ENCODE assay signal across 20 cellular contexts in genomic region chr15:47817825-47818681, GRCh38.
DNase-seq lines count a peak whose midpoint lies in the region; TF ChIP-seq lines count a peak whose summit lies in the region.
"Had no signal": no experiment of that assay in that cellular context is flagged by ENCODE, and none has a peak within 500 bp of the region (broad histone marks: within the 10 kb centered on the region; RNA-seq: fewer than 3 reads in every experiment).

No MANE protein-coding gene starts in this region.

- H3F3A ChIP-seq in SK-N-SH (replicated peaks; ENCODE audit: insufficient read depth) (no peaks in the 10 kb centered on the region), smooth muscle cell (ENCODE audit: low read depth) (peaks cover 16% of the 10 kb centered on the region)

- peak overlapping the region in 1 of 2 experiments; percentile 83; a peak in 2 of 4 replicates for H3K27ac ChIP-seq in SK-N-SH (ENCODE audit: low read depth in 2 of 2, low read length in 1 of 2)
- H3K27ac ChIP-seq in smooth muscle cell (ENCODE audit: low read depth): no peak overlapping the region
- H3K27ac ChIP-seq: HL-60, SK-N-MC had no signal

- TF ChIP-seq EP300 in SK-N-SH (IDR thresholded peaks at IDR 0.05; ENCODE audit: borderline replicate concordance in 1 of 2, low read depth in 1 of 2, low read length in 1 of 2): peak in 1 of 2 experiments; percentile 76; a peak in 2 of 4 replicates

- H4K20me1 ChIP-seq in SK-N-SH (ENCODE audit: insufficient read depth): no peaks in the 10 kb centered on the region
- H4K20me1 ChIP-seq in smooth muscle cell (ENCODE audit: low read depth): no peaks in the 10 kb centered on the region

- H3K79me2 ChIP-seq in SK-N-SH (ENCODE audit: insufficient read depth) (no peaks in the 10 kb centered on the region), smooth muscle cell (ENCODE audit: low read depth) (no peaks in the 10 kb centered on the region)

- H2AFZ ChIP-seq in SK-N-SH (ENCODE audit: low read depth): no peak overlapping the region
- H2AFZ ChIP-seq in smooth muscle cell (ENCODE audit: low read depth): no peak overlapping the region

- H3K9ac ChIP-seq in SK-N-SH: no peak overlapping the region
- H3K9ac ChIP-seq in smooth muscle cell (ENCODE audit: low read depth): no peak overlapping the region

- peaks cover 0 to 33% of the 10 kb centered on the region in 2 experiments; a peak in 2 of 4 replicates for H3K4me1 ChIP-seq in SK-N-SH (ENCODE audit: control insufficient read depth in 1 of 2, insufficient read depth in 2 of 2, low read depth in 1 of 2, low read length in 1 of 2)
- H3K4me1 ChIP-seq in smooth muscle cell (ENCODE audit: low read depth): peaks cover 25% of the 10 kb centered on the region

- H3K27me3 ChIP-seq in H7 (ENCODE audit: control insufficient read depth, insufficient read depth, low read length) (no peaks in the 10 kb centered on the region), SK-N-SH (ENCODE audit: insufficient read depth) (no peaks in the 10 kb centered on the region), smooth muscle cell (ENCODE audit: low read depth) (no peaks in the 10 kb centered on the region)

- POLR2A ChIA-PET in SK-N-SH (lab: Yijun Ruan, JAX): no interaction called here

- H3K36me3 ChIP-seq in H7 (replicated peaks; ENCODE audit: control insufficient read depth, insufficient read depth, low read length) (no peaks in the 10 kb centered on the region), SK-N-SH (replicated peaks in 1 of 2; ENCODE audit: control insufficient read depth in 1 of 2, insufficient read depth in 2 of 2, low read length in 1 of 2) (no peaks in the 10 kb centered on the region), smooth muscle cell (ENCODE audit: low read depth) (no peaks in the 10 kb centered on the region)

- no peak; the same call in 1 of the 2 replicates for TF ChIP-seq RAD21 in SK-N-SH (IDR thresholded peaks at IDR 0.05; ENCODE audit: low read length)

- H3K4me2 ChIP-seq in SK-N-SH (no peak overlapping the region), smooth muscle cell (no peak overlapping the region)

- 33% methylated on average over 6 of the region's 6 CpGs for WGBS in SK-N-SH (ENCODE audit: low lambda C conversion rate)
- WGBS in smooth muscle cell (ENCODE audit: low lambda C conversion rate): 41% methylated on average over 6 of the region's 6 CpGs

- TF ChIP-seq CTCF in SK-N-SH (IDR thresholded peaks at IDR 0.05) (no peak), smooth muscle cell (IDR thresholded peaks at IDR 0.05; ENCODE audit: borderline replicate concordance, insufficient read depth, poor library complexity, severe bottlenecking) (no peak)

- CTCF ChIA-PET in SK-N-SH (lab: Yijun Ruan, JAX): interaction anchor here (1.5 to 1.6 kb wide), 2 partner anchors 101 to 267 kb away, joined by 3 to 4 read pairs; partner anchors contain the start of gene SEMA6D

- DNase-seq in H7 (peak; percentile 11), SK-N-SH (peak; percentile 47), iPS-NIHi11 (ENCODE audit: low spot score) (peak; percentile 14), retina (peak; percentile 54), A172 (ENCODE audit: low spot score) (no peak), smooth muscle cell (lab: John Stamatoyannopoulos, UW; ENCODE audit: unreplicated experiment) (no peak), NCI-H2029 (lab: John Stamatoyannopoulos, UW) (no peak)
- DNase-seq: CD4-positive, CD25-positive, alpha-beta regulatory T cell; COR-L47; DMS79; KBM-7; NCI-H1092 treated with DMSO at 0.1 percent for 48 hours; NCI-H1436 treated with DMSO at 0.1 percent for 48 hours; NCI-H1930; NCI-H2171 treated with DMSO at 0.1 percent for 48 hours; NCI-H510A; NCI-H748 treated with DMSO at 0.1 percent for 48 hours; SHP77 treated with DMSO at 0.1 percent for 48 hours had no signal

- H3K9me3 ChIP-seq in SK-N-SH (no peaks in the 10 kb centered on the region), smooth muscle cell (replicated peaks; ENCODE audit: low read depth) (no peaks in the 10 kb centered on the region)

- H3K4me3 ChIP-seq in H7 (ENCODE audit: insufficient read depth, low read depth, low read length): no peak overlapping the region
- no peak overlapping the region for H3K4me3 ChIP-seq in SK-N-SH (ENCODE audit: low read depth in 2 of 2, low read length in 1 of 2)
- no peak overlapping the region for H3K4me3 ChIP-seq in smooth muscle cell
- H3K4me3 ChIP-seq: SK-N-MC had no signal

- no peaks in the 10 kb centered on the region for H3K9me2 ChIP-seq in SK-N-SH

TF ChIP-seq in SK-N-SH, 30 proteins besides CTCF, POLR2A, EP300 and RAD21 (continues in another document):
- no peak for TF ChIP-seq SMC3 (IDR thresholded peaks at IDR 0.05; ENCODE audit: low read depth, low read length)
- TF ChIP-seq MEF2A (IDR thresholded peaks at IDR 0.05; ENCODE audit: borderline replicate concordance, low read depth): no peak
- no peak for TF ChIP-seq ZBTB33 (IDR thresholded peaks at IDR 0.05; ENCODE audit: borderline replicate concordance, low read depth)
- no peak for TF ChIP-seq GABPA (IDR thresholded peaks at IDR 0.05; ENCODE audit: low read depth)
- TF ChIP-seq, protein P1, sequence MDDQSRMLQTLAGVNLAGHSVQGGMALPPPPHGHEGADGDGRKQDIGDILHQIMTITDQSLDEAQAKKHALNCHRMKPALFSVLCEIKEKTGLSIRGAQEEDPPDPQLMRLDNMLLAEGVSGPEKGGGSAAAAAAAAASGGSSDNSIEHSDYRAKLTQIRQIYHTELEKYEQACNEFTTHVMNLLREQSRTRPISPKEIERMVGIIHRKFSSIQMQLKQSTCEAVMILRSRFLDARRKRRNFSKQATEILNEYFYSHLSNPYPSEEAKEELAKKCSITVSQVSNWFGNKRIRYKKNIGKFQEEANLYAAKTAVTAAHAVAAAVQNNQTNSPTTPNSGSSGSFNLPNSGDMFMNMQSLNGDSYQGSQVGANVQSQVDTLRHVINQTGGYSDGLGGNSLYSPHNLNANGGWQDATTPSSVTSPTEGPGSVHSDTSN (IDR thresholded peaks at IDR 0.05): no peak
- no peak for TF ChIP-seq ELF1 (IDR thresholded peaks at IDR 0.05)
- no peak for TF ChIP-seq YY1 (IDR thresholded peaks at IDR 0.05; ENCODE audit: low read depth)
- TF ChIP-seq EZH2phosphoT487 (IDR thresholded peaks at IDR 0.05; ENCODE audit: borderline replicate concordance, low read depth): no peak
- TF ChIP-seq NFIC (IDR thresholded peaks at IDR 0.05; ENCODE audit: borderline replicate concordance): no peak
- TF ChIP-seq RXRA (IDR thresholded peaks at IDR 0.05; ENCODE audit: borderline replicate concordance, low read depth): no peak
- TF ChIP-seq, protein P2, sequence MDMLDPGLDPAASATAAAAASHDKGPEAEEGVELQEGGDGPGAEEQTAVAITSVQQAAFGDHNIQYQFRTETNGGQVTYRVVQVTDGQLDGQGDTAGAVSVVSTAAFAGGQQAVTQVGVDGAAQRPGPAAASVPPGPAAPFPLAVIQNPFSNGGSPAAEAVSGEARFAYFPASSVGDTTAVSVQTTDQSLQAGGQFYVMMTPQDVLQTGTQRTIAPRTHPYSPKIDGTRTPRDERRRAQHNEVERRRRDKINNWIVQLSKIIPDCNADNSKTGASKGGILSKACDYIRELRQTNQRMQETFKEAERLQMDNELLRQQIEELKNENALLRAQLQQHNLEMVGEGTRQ (IDR thresholded peaks at IDR 0.05; ENCODE audit: borderline replicate concordance, low read depth, low read length): no peak
- TF ChIP-seq POLR2AphosphoS5 (IDR thresholded peaks at IDR 0.05; ENCODE audit: low read depth, low read length): no peak
- TF ChIP-seq, protein P3, sequence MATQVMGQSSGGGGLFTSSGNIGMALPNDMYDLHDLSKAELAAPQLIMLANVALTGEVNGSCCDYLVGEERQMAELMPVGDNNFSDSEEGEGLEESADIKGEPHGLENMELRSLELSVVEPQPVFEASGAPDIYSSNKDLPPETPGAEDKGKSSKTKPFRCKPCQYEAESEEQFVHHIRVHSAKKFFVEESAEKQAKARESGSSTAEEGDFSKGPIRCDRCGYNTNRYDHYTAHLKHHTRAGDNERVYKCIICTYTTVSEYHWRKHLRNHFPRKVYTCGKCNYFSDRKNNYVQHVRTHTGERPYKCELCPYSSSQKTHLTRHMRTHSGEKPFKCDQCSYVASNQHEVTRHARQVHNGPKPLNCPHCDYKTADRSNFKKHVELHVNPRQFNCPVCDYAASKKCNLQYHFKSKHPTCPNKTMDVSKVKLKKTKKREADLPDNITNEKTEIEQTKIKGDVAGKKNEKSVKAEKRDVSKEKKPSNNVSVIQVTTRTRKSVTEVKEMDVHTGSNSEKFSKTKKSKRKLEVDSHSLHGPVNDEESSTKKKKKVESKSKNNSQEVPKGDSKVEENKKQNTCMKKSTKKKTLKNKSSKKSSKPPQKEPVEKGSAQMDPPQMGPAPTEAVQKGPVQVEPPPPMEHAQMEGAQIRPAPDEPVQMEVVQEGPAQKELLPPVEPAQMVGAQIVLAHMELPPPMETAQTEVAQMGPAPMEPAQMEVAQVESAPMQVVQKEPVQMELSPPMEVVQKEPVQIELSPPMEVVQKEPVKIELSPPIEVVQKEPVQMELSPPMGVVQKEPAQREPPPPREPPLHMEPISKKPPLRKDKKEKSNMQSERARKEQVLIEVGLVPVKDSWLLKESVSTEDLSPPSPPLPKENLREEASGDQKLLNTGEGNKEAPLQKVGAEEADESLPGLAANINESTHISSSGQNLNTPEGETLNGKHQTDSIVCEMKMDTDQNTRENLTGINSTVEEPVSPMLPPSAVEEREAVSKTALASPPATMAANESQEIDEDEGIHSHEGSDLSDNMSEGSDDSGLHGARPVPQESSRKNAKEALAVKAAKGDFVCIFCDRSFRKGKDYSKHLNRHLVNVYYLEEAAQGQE (IDR thresholded peaks at IDR 0.05; ENCODE audit: low read depth, low read length): no peak
- peak; percentile 87 for TF ChIP-seq GATA2 (CRISPR knock-in tag; IDR thresholded peaks at IDR 0.05)
- no peak for TF ChIP-seq TAF1 (IDR thresholded peaks at IDR 0.05; ENCODE audit: borderline replicate concordance, low read depth, low read length)
- TF ChIP-seq RFX5 (IDR thresholded peaks at IDR 0.05; ENCODE audit: low read length): no peak
- peak; percentile 89 for TF ChIP-seq FOXJ3 (CRISPR knock-in tag; IDR thresholded peaks at IDR 0.05)

Comparison
In these comparisons a context has a peak if more than half of its experiments do, and no peak if none do; other contexts are left out.
1. DNase-seq: peak in H7 (single experiment), SK-N-SH (single experiment), iPS-NIHi11 (single experiment) and retina (single experiment); none in A172 (single experiment), smooth muscle cell (single experiment) and NCI-H2029 (single experiment).